8 cellular contexts compared by ENCODE assay signal in genomic region chr1:21334214-21335087, GRCh38. TPM values are rescaled to one million over a fixed set of nuclear protein-coding genes. Genes with fewer than 3 reads are reported as not detected.
DNase-seq lines count a peak whose midpoint lies in the region; ATAC-seq and TF ChIP-seq lines count a peak whose summit lies in the region.

No MANE protein-coding gene starts in this region.

- H3K36me3 ChIP-seq in ACC112 (ENCODE audit: insufficient read depth, low read length) (no peaks in the 10 kb centered on the region), PC-9 (ENCODE audit: low read depth) (no peaks in the 10 kb centered on the region), testis (ENCODE audit: low read depth, missing control alignments) (no peaks in the 10 kb centered on the region)

- no peaks in the 10 kb centered on the region for H3K9me3 ChIP-seq in PC-9 (ENCODE audit: insufficient read depth, low read depth)
- no peaks in the 10 kb centered on the region for H3K9me3 ChIP-seq in testis

- no peaks in the 10 kb centered on the region for H3K27me3 ChIP-seq in ACC112 (ENCODE audit: insufficient read depth, low read length)
- no peaks in the 10 kb centered on the region for H3K27me3 ChIP-seq in PC-9 (ENCODE audit: insufficient read depth, low read depth)
- H3K27me3 ChIP-seq in testis: no peaks in the 10 kb centered on the region

- POLR2A ChIA-PET in PC-9 (lab: Charles Lee; ENCODE audit: unreplicated experiment): interaction anchor here (0.6 to 1.0 kb wide), 2 partner anchors 11 to 29 kb away, joined by 6 to 10 read pairs; no protein-coding TSS in a partner anchor

- H3K9me2 ChIP-seq in PC-9 (ENCODE audit: insufficient read depth): no peaks in the 10 kb centered on the region

- ATAC-seq in GM18517 (IDR thresholded peaks at IDR 0.05; ENCODE audit: unreplicated experiment) (peak; percentile 75), HG03095 (IDR thresholded peaks at IDR 0.05; ENCODE audit: unreplicated experiment) (peak; percentile 50), omental fat pad (ENCODE audit: low FRiP score) (peak; percentile 46)

- WGBS in testis, 2 donors: 34 to 35% methylated on average over 10 to 20 of the region's 20 CpGs

- peak overlapping the region; percentile 95 for H3K27ac Mint-ChIP-seq in activated T-helper 1 cell treated with anti-CD3 and anti-CD28 coated beads, Interleukin-12 subunit alpha, Interleukin-12 subunit beta, Interleukin-2, Interleukin-4 antibody, amounts not matched to agents 30 ng/mL and 10 ng/mL and 1 ng/mL, durations not matched to agents 14 hours and 24 hours and 36 hours

- no peaks in the 10 kb centered on the region for H3K27me3 Mint-ChIP-seq in activated T-helper 1 cell treated with anti-CD3 and anti-CD28 coated beads, Interleukin-12 subunit alpha, Interleukin-12 subunit beta, Interleukin-2, Interleukin-4 antibody, amounts not matched to agents 30 ng/mL and 10 ng/mL and 1 ng/mL, durations not matched to agents 14 hours and 24 hours and 36 hours (ENCODE audit: insufficient read depth)

- H3K79me2 ChIP-seq in ACC112 (ENCODE audit: control insufficient read depth, insufficient read depth, low read length, unreplicated experiment): peaks cover 59% of the 10 kb centered on the region
- H3K79me2 ChIP-seq in PC-9 (ENCODE audit: low read depth): peaks cover 54% of the 10 kb centered on the region

- CTCF ChIA-PET in PC-9 (lab: Charles Lee): interaction anchor here (0.6 to 2.2 kb wide), 4 partner anchors 10 to 64 kb away, joined by 3 to 14 read pairs (median 5); no protein-coding TSS in a partner anchor

- BruUV-seq in PC-9 (replicated peaks; lab: Mats Ljungman, UMichigan): TSS peak; percentile 61

- peak overlapping the region; percentile 48 for H2AFZ ChIP-seq in ACC112 (ENCODE audit: low read length, unreplicated experiment)
- H2AFZ ChIP-seq in PC-9: no peak overlapping the region

- peaks cover 61% of the 10 kb centered on the region for H3K4me1 ChIP-seq in ACC112 (ENCODE audit: control insufficient read depth, insufficient read depth, low read length, unreplicated experiment)
- H3K4me1 ChIP-seq in PC-9 (replicated peaks; ENCODE audit: insufficient read depth): peaks cover 89% of the 10 kb centered on the region
- peaks cover 76% of the 10 kb centered on the region for H3K4me1 ChIP-seq in testis

- H3F3A ChIP-seq in PC-9 (ENCODE audit: insufficient read depth, low read depth): peaks cover 60% of the 10 kb centered on the region

- H3K4me2 ChIP-seq in PC-9: peak overlapping the region; percentile 76

- H4K20me1 ChIP-seq in PC-9 (ENCODE audit: insufficient read depth): no peaks in the 10 kb centered on the region

- no peaks in the 10 kb centered on the region for H3K9me3 Mint-ChIP-seq in activated T-helper 1 cell treated with anti-CD3 and anti-CD28 coated beads, Interleukin-12 subunit alpha, Interleukin-12 subunit beta, Interleukin-2, Interleukin-4 antibody, amounts not matched to agents 30 ng/mL and 10 ng/mL and 1 ng/mL, durations not matched to agents 14 hours and 24 hours and 36 hours

- DNase-seq in PC-9 (peak; percentile 86 to 92), fibroblast of pulmonary artery (ENCODE audit: low read depth) (peak; percentile 84), omental fat pad (ENCODE audit: low spot score) (no peak), testis (peak; percentile 76)
- DNase-seq in activated T-helper 1 cell treated with anti-CD3 and anti-CD28 coated beads, Interleukin-12 subunit alpha, Interleukin-12 subunit beta, Interleukin-2, Interleukin-4 antibody, amounts not matched to agents 30 ng/mL and 10 ng/mL and 1 ng/mL, durations not matched to agents 14 hours and 24 hours and 36 hours (ENCODE audit: low spot score): peak; percentile 80

- intact Hi-C loops in PC-9 (cut with micrococcal nuclease; ENCODE audit: unreplicated experiment) (loop anchor here (1.0 to 2.0 kb wide), 5 partner anchors 10 to 79 kb away; no protein-coding TSS in a partner anchor), testis (cut with DNase I; ENCODE audit: low total_unique reads) (loop anchor here (5.0 kb wide), 1 partner anchor 72 kb away; no protein-coding TSS in a partner anchor)
- intact Hi-C loops in activated T-helper 1 cell treated with anti-CD3 and anti-CD28 coated beads, Interleukin-12 subunit alpha, Interleukin-12 subunit beta, Interleukin-2, Interleukin-4 antibody, amounts not matched to agents 30 ng/mL and 10 ng/mL and 1 ng/mL, durations not matched to agents 14 hours and 24 hours and 36 hours (cut with micrococcal nuclease): loop anchor here (1.0 to 2.0 kb wide), 4 partner anchors 9 to 79 kb away; no protein-coding TSS in a partner anchor

- peaks cover 85% of the 10 kb centered on the region for H3K4me1 Mint-ChIP-seq in activated T-helper 1 cell treated with anti-CD3 and anti-CD28 coated beads, Interleukin-12 subunit alpha, Interleukin-12 subunit beta, Interleukin-2, Interleukin-4 antibody, amounts not matched to agents 30 ng/mL and 10 ng/mL and 1 ng/mL, durations not matched to agents 14 hours and 24 hours and 36 hours (ENCODE audit: low read depth)

- H3K4me3 Mint-ChIP-seq in activated T-helper 1 cell treated with anti-CD3 and anti-CD28 coated beads, Interleukin-12 subunit alpha, Interleukin-12 subunit beta, Interleukin-2, Interleukin-4 antibody, amounts not matched to agents 30 ng/mL and 10 ng/mL and 1 ng/mL, durations not matched to agents 14 hours and 24 hours and 36 hours: peak overlapping the region; percentile 84

- H3K36me3 Mint-ChIP-seq in activated T-helper 1 cell treated with anti-CD3 and anti-CD28 coated beads, Interleukin-12 subunit alpha, Interleukin-12 subunit beta, Interleukin-2, Interleukin-4 antibody, amounts not matched to agents 30 ng/mL and 10 ng/mL and 1 ng/mL, durations not matched to agents 14 hours and 24 hours and 36 hours (ENCODE audit: low read depth): peaks cover 24% of the 10 kb centered on the region

- H3K27ac ChIP-seq in ACC112 (ENCODE audit: low read depth, low read length) (peak overlapping the region; percentile 91), PC-9 (peak overlapping the region; percentile 94), testis (peak overlapping the region; percentile 39 to 84)

- TF ChIP-seq POLR2A in testis (IDR thresholded peaks at IDR 0.05): no peak

- H3K4me3 ChIP-seq in ACC112 (ENCODE audit: low read depth, low read length) (peak overlapping the region; percentile 66), PC-9 (peak overlapping the region; percentile 42; the same call in 1 of the 2 replicates), fibroblast of pulmonary artery (replicated peaks; ENCODE audit: low read depth, low read length) (peak overlapping the region; percentile 39), testis (no peak overlapping the region)

- TF ChIP-seq CTCF in PC-9 (conservative IDR thresholded peaks at IDR 0.05) (peak; percentile 67), fibroblast of pulmonary artery (IDR thresholded peaks at IDR 0.05; ENCODE audit: low read length, missing control alignments) (peak; percentile 93), omental fat pad (IDR thresholded peaks at IDR 0.05) (peak in 2 of 3 donors; percentile 16 to 31), testis (IDR thresholded peaks at IDR 0.05) (peak; percentile 75 to 87 (median 77))

RNA-seq across cellular contexts. Expression of gene ECE1, which starts 44.2 kb away (rescaled TPM):
- total RNA-seq in PC-9 (2021) (80.8 and 82.1 TPM in 2 replicates), omental fat pad (100 to 1,000 TPM in 2 of 4 donors, 10 to 100 TPM in 2; 43.5 to 158 (median 114) TPM), testis (100 to 1,000 TPM in 1 of 2 donors, 10 to 100 TPM in 1; 96.4 to 101 TPM)
- 139 and 140 TPM in 2 replicates for total RNA-seq in activated T-helper 1 cell treated with anti-CD3 and anti-CD28 coated beads, Interleukin-12 subunit alpha, Interleukin-12 subunit beta, Interleukin-2, Interleukin-4 antibody, amounts not matched to agents 30 ng/mL and 10 ng/mL and 1 ng/mL, durations not matched to agents 14 hours and 24 hours and 36 hours
- polyA plus RNA-seq in testis (ENCODE audit: insufficient read depth, low read depth, low replicate concordance): 66.1 TPM

Comparison
In these comparisons a context has a peak if more than half of its experiments do, and no peak if none do; other contexts are left out.
1. H3K4me3 ChIP-seq: peak in ACC112 (single experiment), PC-9 (single experiment) and fibroblast of pulmonary artery (single experiment); none in testis (0 of 2).
2. CTCF ChIP-seq: peak in every context shown above with its lines; median percentile 93 in fibroblast of pulmonary artery; 77 in testis; 67 in PC-9; 24 in omental fat pad.
3. Peak in every context shown above with its lines, with median percentiles within 50 percentile points of each other: H3K27ac ChIP-seq and ATAC-seq.